1 cellular context compared by ENCODE assay signal in the genomic region with DNA sequence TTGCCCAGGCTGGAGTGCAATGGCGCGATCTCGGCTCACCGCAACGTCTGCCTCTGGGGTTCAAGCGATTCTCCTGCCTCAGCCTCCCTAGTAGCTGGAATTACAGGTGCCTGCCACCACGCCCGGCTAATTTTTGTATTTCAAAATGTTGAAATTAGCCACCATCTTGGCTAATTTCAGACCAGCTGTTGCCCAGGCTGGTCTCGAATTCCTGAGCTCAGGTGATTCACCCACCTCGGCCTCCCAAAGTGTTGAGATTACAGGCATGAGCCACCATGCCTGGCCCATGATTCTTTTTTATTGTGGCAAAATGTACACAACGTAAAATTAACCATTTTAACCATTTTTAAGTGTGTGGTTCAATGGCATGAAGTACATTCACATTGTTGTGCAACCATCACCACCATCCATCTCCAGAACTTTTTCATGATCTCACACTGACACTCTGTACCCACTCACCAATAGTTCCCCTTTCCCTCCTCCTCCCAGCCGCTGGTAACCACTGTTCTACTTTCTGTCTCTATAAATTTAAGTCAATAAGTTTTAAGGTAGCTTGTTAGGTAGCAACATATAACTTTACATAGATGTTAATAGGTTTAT. TPM values are rescaled to one million over a fixed set of nuclear protein-coding genes. Genes with fewer than 3 reads are reported as not detected.
"Had no signal": no experiment of that assay in that cellular context is flagged by ENCODE, and none has a peak within 500 bp of the region (broad histone marks: within the 10 kb centered on the region; RNA-seq: fewer than 3 reads in every experiment).

No MANE protein-coding gene starts in this region.

RNA-seq across cellular contexts. Expression of gene RBM47, which starts 54.0 kb away (rescaled TPM):
- total RNA-seq: endothelial cell of umbilical vein had no signal
- polyA plus RNA-seq: endothelial cell of umbilical vein had no signal
